Comparison of ENCODE assay signal across 8 cellular contexts in the genomic region with DNA sequence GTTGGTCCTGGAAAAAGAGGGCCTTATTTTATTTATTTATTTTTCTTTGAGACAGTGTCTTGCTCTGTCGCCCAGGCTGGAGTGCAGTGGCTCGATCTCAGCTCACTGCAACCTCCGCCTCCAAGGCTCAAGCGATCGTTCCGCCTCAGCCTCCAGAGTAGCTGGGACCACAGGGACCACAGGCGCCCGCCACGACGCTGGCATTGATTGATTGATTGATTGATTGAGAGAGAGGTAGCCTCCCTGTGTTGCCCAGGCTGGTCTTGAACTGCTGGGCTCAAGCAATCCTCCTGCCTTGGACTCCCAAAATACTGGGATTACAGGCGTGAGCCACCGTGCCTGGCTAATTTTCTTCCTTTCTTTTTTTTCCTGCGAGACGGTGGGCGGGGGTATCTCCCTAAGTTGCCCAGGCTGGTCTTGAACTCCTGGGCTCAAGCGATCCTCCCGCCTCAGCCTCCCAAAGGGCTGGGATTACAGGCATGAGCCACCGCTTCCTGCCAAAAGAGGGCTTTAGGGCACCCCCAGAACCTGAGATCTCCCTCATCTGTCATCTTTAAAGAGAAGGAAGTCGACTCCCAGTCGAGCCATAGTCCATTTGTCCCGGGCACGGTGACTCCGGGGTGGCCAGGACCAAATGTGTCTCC. TPM values are rescaled to one million over a fixed set of nuclear protein-coding genes. Genes with fewer than 3 reads are reported as not detected.
DNase-seq lines count a peak whose midpoint lies in the region; ATAC-seq, FAIRE-seq and TF ChIP-seq lines count a peak whose summit lies in the region.
"Not testable (repeated sequence)": the region's sequence is repeated elsewhere in the genome, so short reads cannot be mapped to it uniquely, and the experiment has no call there.

No MANE protein-coding gene starts in this region.

- FAIRE-seq in A549 (lab: Jason Lieb, UNC) = not testable (repeated sequence)

- H3K36me3 Mint-ChIP-seq in activated CD8-positive, alpha-beta T cell treated with anti-CD3 and anti-CD28 coated beads for 36 hours (ENCODE audit: low read depth) = not testable (repeated sequence)

- H3K4me3 ChIP-seq in A549 (peak overlapping the region; percentile 55), LNCaP clone FGC (ENCODE audit: low read depth, low read length) (peak overlapping the region; percentile 75), mucosa of descending colon (peak overlapping the region; percentile 40), skeletal muscle satellite cell (ENCODE audit: low read length) (peak overlapping the region; percentile 91)

- H3K4me3 Mint-ChIP-seq in activated CD8-positive, alpha-beta T cell treated with anti-CD3 and anti-CD28 coated beads for 36 hours = peak overlapping the region; percentile 98

- H3K9me3 ChIP-seq in A549; mucosa of descending colon; skeletal muscle satellite cell (replicated peaks; ENCODE audit: low read length): not testable (repeated sequence)

- peak overlapping the region; percentile 94 for H3K27ac Mint-ChIP-seq in activated CD8-positive, alpha-beta T cell treated with anti-CD3 and anti-CD28 coated beads for 36 hours

- H3K4me2 ChIP-seq in A549 = peak overlapping the region; percentile 77
- peak overlapping the region; percentile 89 for H3K4me2 ChIP-seq in skeletal muscle satellite cell (ENCODE audit: low read length)

- 79% methylated on average over 22 of the region's 23 CpGs for WGBS in A549 (ENCODE audit: missing lambda C conversion rate)

- H3K9ac ChIP-seq in skeletal muscle satellite cell (ENCODE audit: low read depth, low read length) = peak overlapping the region; percentile 87

- not testable (repeated sequence) for H3K36me3 ChIP-seq in mucosa of descending colon (ENCODE audit: low read depth); skeletal muscle satellite cell (ENCODE audit: insufficient read depth, low read length)

- H3K27me3 ChIP-seq in skeletal muscle satellite cell (ENCODE audit: control insufficient read depth, insufficient read depth, low read length) = not testable (repeated sequence)

- CTCF ChIA-PET in A549 (lab: Yijun Ruan, JAX); activated CD8-positive, alpha-beta T cell treated with anti-CD3 and anti-CD28 coated beads for 36 hours (lab: Charles Lee): not testable (repeated sequence)

- not testable (repeated sequence) for TF ChIP-seq RAD21 in A549 (conservative IDR thresholded peaks at IDR 0.05 in 1 of 2, IDR thresholded peaks at IDR 0.05 in 1 of 2)

- ATAC-seq in A549; Right ventricle myocardium superior (ENCODE audit: poor library complexity); mucosa of descending colon: not testable (repeated sequence)
- ATAC-seq in GM21515 (IDR thresholded peaks at IDR 0.05; ENCODE audit: unreplicated experiment) = peak; percentile 4
- ATAC-seq in activated CD8-positive, alpha-beta T cell treated with anti-CD3 and anti-CD28 coated beads for 36 hours = peak; percentile 31

- POLR2A ChIA-PET in A549 (lab: Yijun Ruan, JAX) = interaction anchor here (0.7 to 0.8 kb wide), 2 partner anchors 115 to 407 kb away, joined by 4 to 5 read pairs; a partner anchor contains a TSS
- POLR2A ChIA-PET in activated CD8-positive, alpha-beta T cell treated with anti-CD3 and anti-CD28 coated beads for 36 hours (lab: Charles Lee) = interaction anchor here (1.8 kb wide), 1 partner anchor 9 kb away, joined by 4 read pairs; no protein-coding TSS in a partner anchor

- not testable (repeated sequence) for H3K27me3 Mint-ChIP-seq in activated CD8-positive, alpha-beta T cell treated with anti-CD3 and anti-CD28 coated beads for 36 hours

- H3K4me1 ChIP-seq in A549; mucosa of descending colon (ENCODE audit: low read depth); skeletal muscle satellite cell (ENCODE audit: control insufficient read depth, insufficient read depth, low read length): not testable (repeated sequence)

- TF ChIP-seq CTCF in A549 (IDR thresholded peaks at IDR 0.05); LNCaP clone FGC (IDR thresholded peaks at IDR 0.05; ENCODE audit: control insufficient read depth, extremely low read depth, insufficient read depth); activated CD8-positive, alpha-beta T cell treated with anti-CD3 and anti-CD28 coated beads for 36 hours (IDR thresholded peaks at IDR 0.05); mucosa of descending colon (IDR thresholded peaks at IDR 0.05): not testable (repeated sequence)

- intact Hi-C loops in activated CD8-positive, alpha-beta T cell treated with anti-CD3 and anti-CD28 coated beads for 36 hours (cut with micrococcal nuclease); Right ventricle myocardium superior (cut with DNase I); mucosa of descending colon (cut with DNase I, micrococcal nuclease): not testable (repeated sequence)

- peak overlapping the region; percentile 77 to 96 for H3K27ac ChIP-seq in A549
- H3K27ac ChIP-seq in caudate nucleus (ENCODE audit: low read depth, low read length) = peak overlapping the region; percentile 58

- H3K4me1 Mint-ChIP-seq in activated CD8-positive, alpha-beta T cell treated with anti-CD3 and anti-CD28 coated beads for 36 hours (ENCODE audit: low read depth) = peaks cover 17% of the 10 kb centered on the region

- H3K9me3 Mint-ChIP-seq in activated CD8-positive, alpha-beta T cell treated with anti-CD3 and anti-CD28 coated beads for 36 hours = not testable (repeated sequence)

- TF ChIP-seq POLR2A in A549 (IDR thresholded peaks at IDR 0.05; ENCODE audit: low read length) = not testable (repeated sequence)

- TF ChIP-seq EP300 in A549 (IDR thresholded peaks at IDR 0.05) = not testable (repeated sequence)

- DNase-seq in A549 (ENCODE audit: low read depth in 1 of 2, low spot score in 1 of 2); LNCaP clone FGC (ENCODE audit: low read depth); activated CD8-positive, alpha-beta T cell treated with anti-CD3 and anti-CD28 coated beads for 36 hours; caudate nucleus (lab: John Stamatoyannopoulos, UW): not testable (repeated sequence)
- DNase-seq in Right ventricle myocardium superior (peak; percentile 34), mucosa of descending colon (peak in 2 of 3 donors; percentile 25 to 27)

RNA-seq across cellular contexts. Expression of a gene that starts 0.6 kb away (rescaled TPM):
- polyA plus RNA-seq in A549 (2011; rRNA removed) (10.5 and 11.1 TPM in 2 replicates), A549 (2017; fragmentation: RNase III; extraction: RNeasy Plus Mini Kit Qiagen cat#74134 plus additional on column Dnase treatment) (3.9 to 4.9 TPM (median 4.4 TPM) in 3 replicates)
- 1.9 and 2.0 TPM in 2 replicates for polyA plus RNA-seq in A549 (2012; cell fraction: cytosol; rRNA removed)
- 0.62 and 1.1 TPM in 2 replicates for polyA plus RNA-seq in A549 (2012; cell fraction: nucleus; rRNA removed)
- 5.3 and 8.2 TPM in 2 replicates for polyA minus RNA-seq in A549 (2011; rRNA and poly(A)+ RNA removed)
- total RNA-seq in activated CD8-positive, alpha-beta T cell treated with anti-CD3 and anti-CD28 coated beads for 36 hours = 1 to 10 TPM; 2.8 to 3.8 TPM
- total RNA-seq in Right ventricle myocardium superior (2.6 TPM), mucosa of descending colon (1 to 10 TPM; 1.9 to 5.5 (median 5.0) TPM)
- 1.5 and 3.3 TPM in 2 replicates for total RNA-seq in skeletal muscle satellite cell (2012; rRNA removed)

Comparison
In these comparisons a context has a peak if more than half of its experiments do, and no peak if none do; other contexts are left out.
1. H3K4me3 ChIP-seq: peak in every context shown above with its lines; median percentile 91 in skeletal muscle satellite cell; 75 in LNCaP clone FGC; 55 in A549; 40 in mucosa of descending colon.